Comparison of ENCODE assay signal across 15 cellular contexts in the genomic region with DNA sequence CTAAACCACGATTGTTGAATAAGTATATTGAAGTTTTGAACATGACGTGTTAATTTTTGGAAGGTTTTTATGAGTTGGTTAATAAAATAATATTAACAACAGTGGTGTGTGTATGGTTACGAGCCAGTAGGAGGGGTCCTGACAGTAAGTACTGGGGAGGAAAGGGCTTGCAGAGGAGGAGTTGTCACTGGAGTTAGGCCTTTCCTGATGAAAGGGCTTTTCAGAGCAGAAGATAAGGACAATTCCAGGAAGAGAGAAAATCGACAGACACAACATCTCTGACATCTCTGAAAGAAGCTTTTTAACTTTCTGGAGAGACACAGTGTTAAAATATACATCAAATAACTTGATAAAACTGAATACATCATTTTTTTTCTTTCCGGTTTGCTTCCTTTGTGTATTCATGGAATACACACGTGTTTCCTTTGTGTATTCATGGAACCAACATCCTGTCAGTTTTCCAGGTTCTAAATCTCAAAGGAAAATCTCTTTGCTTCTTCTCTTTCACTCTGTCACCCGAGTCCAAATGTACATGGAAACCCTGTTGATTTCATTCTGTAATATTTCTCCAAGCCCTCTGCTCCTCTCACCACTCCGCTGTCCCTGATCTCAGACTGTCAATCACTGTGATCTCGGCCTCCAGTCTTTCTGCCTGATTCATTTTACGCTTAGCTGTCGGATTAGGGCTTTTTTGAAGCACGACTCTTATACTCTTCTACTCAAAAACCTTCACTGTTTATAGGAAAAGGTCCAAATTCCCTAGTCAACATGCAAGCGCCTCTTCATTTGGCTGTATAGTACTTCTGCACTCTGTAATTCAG.
"Had no signal": no experiment of that assay in that cellular context is flagged by ENCODE, and none has a peak within 500 bp of the region (broad histone marks: within the 10 kb centered on the region; RNA-seq: fewer than 3 reads in every experiment).

No MANE protein-coding gene starts in this region.

- ATAC-seq: activated T-helper 17 cell treated with anti-CD3 and anti-CD28 coated beads, Interleukin-2, amount 50 U/mL, for 72 hours; esophagus mucosa; stimulated activated memory B cell treated with anti-CD40 and anti-IgM and Interleukin-4, amounts not matched to agents 10 μg/mL and 1 μg/mL and 100 μg/mL, for 72 hours had no signal

- H3K4me2 ChIP-seq: neural progenitor cell had no signal

- H3K4me1 Mint-ChIP-seq: activated T-helper 17 cell treated with anti-CD3 and anti-CD28 coated beads, Interleukin-2, amount 50 U/mL, for 72 hours; neural progenitor cell had no signal

- H3K9ac ChIP-seq: neural progenitor cell had no signal

- H3K4me3 Mint-ChIP-seq: activated T-helper 17 cell treated with anti-CD3 and anti-CD28 coated beads, Interleukin-2, amount 50 U/mL, for 72 hours; neural progenitor cell; stimulated activated memory B cell treated with anti-CD40 and anti-IgM and Interleukin-4, amounts not matched to agents 10 μg/mL and 1 μg/mL and 100 μg/mL, for 72 hours; T-helper 1 cell treated with Interleukin-12 subunit alpha and Interleukin-12 subunit beta and Interleukin-4 antibody, amounts not matched to agents 30 μg/mL and 1 μg/mL, for 36 hours had no signal

- H3K27ac Mint-ChIP-seq: activated T-helper 17 cell treated with anti-CD3 and anti-CD28 coated beads, Interleukin-2, amount 50 U/mL, for 72 hours; neural progenitor cell; stimulated activated memory B cell treated with anti-CD40 and anti-IgM and Interleukin-4, amounts not matched to agents 10 μg/mL and 1 μg/mL and 100 μg/mL, for 72 hours; T-helper 1 cell treated with Interleukin-12 subunit alpha and Interleukin-12 subunit beta and Interleukin-4 antibody, amounts not matched to agents 30 μg/mL and 1 μg/mL, for 36 hours had no signal

- H3K9me3 Mint-ChIP-seq: activated T-helper 17 cell treated with anti-CD3 and anti-CD28 coated beads, Interleukin-2, amount 50 U/mL, for 72 hours; neural progenitor cell; stimulated activated memory B cell treated with anti-CD40 and anti-IgM and Interleukin-4, amounts not matched to agents 10 μg/mL and 1 μg/mL and 100 μg/mL, for 72 hours; T-helper 1 cell treated with Interleukin-12 subunit alpha and Interleukin-12 subunit beta and Interleukin-4 antibody, amounts not matched to agents 30 μg/mL and 1 μg/mL, for 36 hours had no signal

- DNase-seq: activated CD4-positive, alpha-beta T cell treated with anti-CD3 and anti-CD28 coated beads, Interleukin-2, amount 50 U/mL, for 1 hour; activated CD8-positive, alpha-beta memory T cell treated with anti-CD3 and anti-CD28 coated beads for 24 hours; activated naive CD4-positive, alpha-beta T cell treated with Interleukin-2 at 50 U/mL for 16 hours; hippocampal formation; kidney glomerular epithelial cell; ovary; transverse colon had no signal

- H3K27me3 ChIP-seq: ascending aorta, breast epithelium, neural progenitor cell, ovary, transverse colon, vagina had no signal

- H3K4me1 ChIP-seq: ascending aorta, breast epithelium, neural progenitor cell, transverse colon had no signal

- H3K36me3 ChIP-seq: ascending aorta, breast epithelium, neural progenitor cell, ovary, transverse colon, vagina had no signal

- H3K27me3 Mint-ChIP-seq: activated T-helper 17 cell treated with anti-CD3 and anti-CD28 coated beads, Interleukin-2, amount 50 U/mL, for 72 hours; stimulated activated memory B cell treated with anti-CD40 and anti-IgM and Interleukin-4, amounts not matched to agents 10 μg/mL and 1 μg/mL and 100 μg/mL, for 72 hours had no signal

- H2AFZ ChIP-seq: neural progenitor cell had no signal

- H3K36me3 Mint-ChIP-seq: neural progenitor cell; stimulated activated memory B cell treated with anti-CD40 and anti-IgM and Interleukin-4, amounts not matched to agents 10 μg/mL and 1 μg/mL and 100 μg/mL, for 72 hours had no signal

- H3K9me3 ChIP-seq: ascending aorta, breast epithelium, ovary, transverse colon, vagina had no signal

- H3K27ac ChIP-seq: ascending aorta, breast epithelium, neural progenitor cell, ovary, transverse colon, vagina had no signal

- H3K4me3 ChIP-seq: ascending aorta, breast epithelium, neural progenitor cell, ovary, transverse colon, vagina had no signal
